10 cellular contexts compared by ENCODE assay signal in the genomic region with DNA sequence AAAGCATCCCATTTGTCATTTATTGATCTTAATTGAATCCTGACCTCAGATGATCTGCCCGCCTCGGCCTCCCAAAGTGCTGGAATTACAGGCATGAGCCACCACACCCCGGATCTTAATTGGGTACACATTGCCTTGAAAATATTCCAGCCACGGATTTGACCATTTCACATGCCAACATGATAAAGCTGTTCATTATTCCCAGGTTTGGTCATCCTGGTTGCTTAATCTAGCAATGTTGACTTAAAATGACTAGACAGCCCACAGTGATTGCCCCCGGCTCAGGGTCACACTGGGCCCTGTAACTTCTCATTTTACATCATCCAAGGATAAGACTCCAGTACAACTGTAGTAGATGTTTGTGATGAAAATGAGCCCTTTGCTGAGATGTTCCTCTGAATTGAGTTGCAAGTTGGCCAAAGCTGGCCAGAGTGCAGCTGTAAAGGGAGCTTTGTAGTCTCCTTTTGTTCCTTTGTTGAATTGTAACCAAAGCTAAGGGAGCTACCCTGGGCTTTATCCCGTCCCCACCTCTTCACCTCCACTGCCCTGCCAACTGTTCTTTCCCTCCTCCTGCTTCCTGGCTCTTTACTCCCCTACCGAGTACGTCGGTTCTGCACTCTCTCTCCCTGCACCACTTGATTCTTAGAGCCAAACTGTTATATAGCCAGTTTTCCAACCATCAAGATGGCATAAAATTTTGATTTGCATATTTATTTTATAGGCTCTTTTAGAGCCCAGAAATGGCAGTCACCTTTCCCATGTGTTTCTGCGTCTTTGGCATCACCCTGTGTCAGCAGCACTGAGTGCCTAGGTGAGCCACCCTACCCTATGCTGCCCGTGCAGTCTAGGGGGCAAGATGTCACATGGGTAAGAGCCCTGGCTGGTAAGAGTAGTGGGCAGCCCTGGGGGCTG.
A peak's percentile ranks its signal among the peaks of the same experiment; 100 is the strongest.
DNase-seq lines count a peak whose midpoint lies in the region; ATAC-seq and TF ChIP-seq lines count a peak whose summit lies in the region.
"Had no signal": no experiment of that assay in that cellular context is flagged by ENCODE, and none has a peak within 500 bp of the region (broad histone marks: within the 10 kb centered on the region; RNA-seq: fewer than 3 reads in every experiment).

No MANE protein-coding gene starts in this region.

- peak overlapping the region; percentile 89 for H3K27ac Mint-ChIP-seq in T-helper 1 cell treated with Interleukin-12 subunit alpha and Interleukin-12 subunit beta and Interleukin-4 antibody, amounts not matched to agents 30 μg/mL and 1 μg/mL, for 36 hours
- peak overlapping the region; percentile 97 to 99 for H3K27ac Mint-ChIP-seq in stimulated activated naive CD8-positive, alpha-beta T cell treated with anti-CD3 and anti-CD28 coated beads, Interleukin-15, amount 100 ng/mL, for 72 hours

- no peaks in the 10 kb centered on the region for H3K27me3 ChIP-seq in heart right ventricle
- H3K27me3 ChIP-seq: tibial artery had no signal

- H3K27me3 Mint-ChIP-seq in T-helper 1 cell treated with Interleukin-12 subunit alpha and Interleukin-12 subunit beta and Interleukin-4 antibody, amounts not matched to agents 30 μg/mL and 1 μg/mL, for 36 hours (ENCODE audit: low read depth), result no peaks in the 10 kb centered on the region
- no peaks in the 10 kb centered on the region for H3K27me3 Mint-ChIP-seq in stimulated activated naive CD8-positive, alpha-beta T cell treated with anti-CD3 and anti-CD28 coated beads, Interleukin-15, amount 100 ng/mL, for 72 hours

- peak overlapping the region; percentile 11 for H3K4me3 Mint-ChIP-seq in T-helper 1 cell treated with Interleukin-12 subunit alpha and Interleukin-12 subunit beta and Interleukin-4 antibody, amounts not matched to agents 30 μg/mL and 1 μg/mL, for 36 hours
- H3K4me3 Mint-ChIP-seq in stimulated activated naive CD8-positive, alpha-beta T cell treated with anti-CD3 and anti-CD28 coated beads, Interleukin-15, amount 100 ng/mL, for 72 hours, result peak overlapping the region; percentile 65 to 73

- H3K9me3 Mint-ChIP-seq in T-helper 1 cell treated with Interleukin-12 subunit alpha and Interleukin-12 subunit beta and Interleukin-4 antibody, amounts not matched to agents 30 μg/mL and 1 μg/mL, for 36 hours, result peaks cover 6% of the 10 kb centered on the region
- H3K9me3 Mint-ChIP-seq in stimulated activated naive CD8-positive, alpha-beta T cell treated with anti-CD3 and anti-CD28 coated beads, Interleukin-15, amount 100 ng/mL, for 72 hours, result peaks cover 0 to 8% of the 10 kb centered on the region in 2 donors

- DNase-seq in T-helper 1 cell, result no peak
- DNase-seq in T1000 (lab: John Stamatoyannopoulos, UW), result peak; percentile 71
- DNase-seq in heart right ventricle, result no peak
- no peak for DNase-seq in stimulated activated naive CD8-positive, alpha-beta T cell treated with anti-CD3 and anti-CD28 coated beads, Interleukin-15, amount 100 ng/mL, for 72 hours
- DNase-seq in GF-D8 (lab: John Stamatoyannopoulos, UW), result no peak
- no peak for DNase-seq in DMS 273 treated with DMSO at 0.1 percent for 48 hours (lab: John Stamatoyannopoulos, UW)
- DNase-seq: kidney had no signal

- no peak overlapping the region for H3K4me3 ChIP-seq in heart right ventricle
- H3K4me3 ChIP-seq: tibial artery had no signal

- intact Hi-C loops in heart right ventricle (cut with DNase I), result no loop called here

- ATAC-seq in heart right ventricle, result peak in 2 of 8 donors; percentile 26 to 43
- no peak for ATAC-seq in stimulated activated naive CD8-positive, alpha-beta T cell treated with anti-CD3 and anti-CD28 coated beads, Interleukin-15, amount 100 ng/mL, for 72 hours
- no peak for ATAC-seq in HG03139 (IDR thresholded peaks at IDR 0.05; ENCODE audit: unreplicated experiment)

- no peaks in the 10 kb centered on the region for H3K9me3 ChIP-seq in heart right ventricle
- H3K9me3 ChIP-seq: tibial artery had no signal

- TF ChIP-seq CTCF in heart right ventricle (IDR thresholded peaks at IDR 0.05), result no peak

- WGBS in heart right ventricle, 2 donors, result 68 to 78% methylated on average over 11 of the region's 11 CpGs

- H3K27ac ChIP-seq in heart right ventricle, result peak overlapping the region in 8 of 10 donors; percentile 52 to 92 (median 72)

- H3K4me1 ChIP-seq in heart right ventricle, result peaks cover 0 to 58% (median 21%) of the 10 kb centered on the region in 9 donors

- H3K4me1 Mint-ChIP-seq in T-helper 1 cell treated with Interleukin-12 subunit alpha and Interleukin-12 subunit beta and Interleukin-4 antibody, amounts not matched to agents 30 μg/mL and 1 μg/mL, for 36 hours (ENCODE audit: low read depth), result peaks cover 61% of the 10 kb centered on the region
- H3K4me1 Mint-ChIP-seq in stimulated activated naive CD8-positive, alpha-beta T cell treated with anti-CD3 and anti-CD28 coated beads, Interleukin-15, amount 100 ng/mL, for 72 hours, result peaks cover 84% of the 10 kb centered on the region

- peaks cover 0 to 28% (median 2%) of the 10 kb centered on the region in 9 donors for H3K36me3 ChIP-seq in heart right ventricle
- H3K36me3 ChIP-seq: tibial artery had no signal

- H3K36me3 Mint-ChIP-seq in T-helper 1 cell treated with Interleukin-12 subunit alpha and Interleukin-12 subunit beta and Interleukin-4 antibody, amounts not matched to agents 30 μg/mL and 1 μg/mL, for 36 hours (ENCODE audit: low read depth), result peaks cover 52% of the 10 kb centered on the region
